13 cellular contexts compared by ENCODE assay signal in genomic region chr6:2688416-2689064, GRCh38.
DNase-seq lines count a peak whose midpoint lies in the region; TF ChIP-seq lines count a peak whose summit lies in the region.
"Had no signal": no experiment of that assay in that cellular context is flagged by ENCODE, and none has a peak within 500 bp of the region (broad histone marks: within the 10 kb centered on the region; RNA-seq: fewer than 3 reads in every experiment).

No MANE protein-coding gene starts in this region.

- H3K4me3 Mint-ChIP-seq in Calu3 (ENCODE audit: low read depth, unreplicated experiment) = no peak overlapping the region
- H3K4me3 Mint-ChIP-seq in activated T-helper 2 cell treated with anti-CD3 and anti-CD28 coated beads, Interferon-gamma antibody, Interleukin-2, Interleukin-4, amounts not matched to agents 10 μg/mL and 5 μg/mL and 100 μg/mL, durations not matched to agents 14 hours and 24 hours and 36 hours (ENCODE audit: low read depth) = no peak overlapping the region
- H3K4me3 Mint-ChIP-seq in activated CD4-positive, alpha-beta T cell treated with anti-CD3 and anti-CD28 coated beads, Interleukin-2, amount 10 ng/mL, durations not matched to agents 24 days and 14 days = no peak overlapping the region
- H3K4me3 Mint-ChIP-seq: neural crest cell; T-helper 2 cell treated with Interferon-gamma antibody and Interleukin-4, amounts not matched to agents 5 μg/mL and 100 μg/mL, for 36 hours had no signal

- no peaks in the 10 kb centered on the region for H3K4me1 Mint-ChIP-seq in Calu3 (ENCODE audit: low read depth, unreplicated experiment)
- no peaks in the 10 kb centered on the region for H3K4me1 Mint-ChIP-seq in activated T-helper 2 cell treated with anti-CD3 and anti-CD28 coated beads, Interferon-gamma antibody, Interleukin-2, Interleukin-4, amounts not matched to agents 10 μg/mL and 5 μg/mL and 100 μg/mL, durations not matched to agents 14 hours and 24 hours and 36 hours (ENCODE audit: low read depth)
- no peaks in the 10 kb centered on the region for H3K4me1 Mint-ChIP-seq in activated CD4-positive, alpha-beta T cell treated with anti-CD3 and anti-CD28 coated beads, Interleukin-2, amount 10 ng/mL, durations not matched to agents 24 days and 14 days

- H3K9me3 Mint-ChIP-seq in Calu3 (ENCODE audit: low read depth, unreplicated experiment) = no peaks in the 10 kb centered on the region
- no peaks in the 10 kb centered on the region for H3K9me3 Mint-ChIP-seq in activated T-helper 2 cell treated with anti-CD3 and anti-CD28 coated beads, Interferon-gamma antibody, Interleukin-2, Interleukin-4, amounts not matched to agents 10 μg/mL and 5 μg/mL and 100 μg/mL, durations not matched to agents 14 hours and 24 hours and 36 hours
- no peaks in the 10 kb centered on the region for H3K9me3 Mint-ChIP-seq in activated CD4-positive, alpha-beta T cell treated with anti-CD3 and anti-CD28 coated beads, Interleukin-2, amount 10 ng/mL, durations not matched to agents 24 days and 14 days
- H3K9me3 Mint-ChIP-seq: T-helper 2 cell treated with Interferon-gamma antibody and Interleukin-4, amounts not matched to agents 5 μg/mL and 100 μg/mL, for 36 hours had no signal

- CTCF ChIA-PET in Calu3 (lab: Charles Lee) = no interaction called here

- H3K27me3 Mint-ChIP-seq in Calu3 (ENCODE audit: unreplicated experiment) = no peaks in the 10 kb centered on the region
- H3K27me3 Mint-ChIP-seq in activated T-helper 2 cell treated with anti-CD3 and anti-CD28 coated beads, Interferon-gamma antibody, Interleukin-2, Interleukin-4, amounts not matched to agents 10 μg/mL and 5 μg/mL and 100 μg/mL, durations not matched to agents 14 hours and 24 hours and 36 hours (ENCODE audit: low read depth) = peaks cover 5% of the 10 kb centered on the region
- H3K27me3 Mint-ChIP-seq in activated CD4-positive, alpha-beta T cell treated with anti-CD3 and anti-CD28 coated beads, Interleukin-2, amount 10 ng/mL, durations not matched to agents 24 days and 14 days = peaks cover under 1% of the 10 kb centered on the region

- no peaks in the 10 kb centered on the region for H3K36me3 Mint-ChIP-seq in Calu3 (ENCODE audit: insufficient read depth, unreplicated experiment)
- no peaks in the 10 kb centered on the region for H3K36me3 Mint-ChIP-seq in activated T-helper 2 cell treated with anti-CD3 and anti-CD28 coated beads, Interferon-gamma antibody, Interleukin-2, Interleukin-4, amounts not matched to agents 10 μg/mL and 5 μg/mL and 100 μg/mL, durations not matched to agents 14 hours and 24 hours and 36 hours (ENCODE audit: low read depth)
- H3K36me3 Mint-ChIP-seq in activated CD4-positive, alpha-beta T cell treated with anti-CD3 and anti-CD28 coated beads, Interleukin-2, amount 10 ng/mL, durations not matched to agents 24 days and 14 days (ENCODE audit: low read depth) = no peaks in the 10 kb centered on the region

- DNase-seq in Calu3 (peak; percentile 6), HT1080 (ENCODE audit: low read depth) (peak; percentile 90), amniotic epithelial cell (ENCODE audit: low read depth) (peak; percentile 80), lung microvascular endothelial cell (ENCODE audit: low read depth in 2 of 2) (peak; percentile 5 to 89), activated gamma-delta T cell (lab: John Stamatoyannopoulos, UW) (no peak)
- no peak for DNase-seq in activated T-helper 2 cell treated with anti-CD3 and anti-CD28 coated beads, Interferon-gamma antibody, Interleukin-2, Interleukin-4, amounts not matched to agents 10 μg/mL and 5 μg/mL and 100 μg/mL, durations not matched to agents 14 hours and 24 hours and 36 hours (ENCODE audit: low spot score)
- DNase-seq in activated CD4-positive, alpha-beta T cell treated with anti-CD3 and anti-CD28 coated beads, Interleukin-2, amount 10 ng/mL, durations not matched to agents 24 days and 14 days = no peak
- no peak for DNase-seq in activated naive CD4-positive, alpha-beta T cell (lab: John Stamatoyannopoulos, UW)
- DNase-seq: activated naive CD4-positive, alpha-beta T cell treated with anti-CD3 and anti-CD28 coated beads, Interleukin-2, amount 50 U/mL, for 16 hours; glutamatergic neuron; NCI-H2081 treated with DMSO at 0.1 percent for 48 hours had no signal

- no TSS peak for BruUV-seq in Calu3 (replicated peaks; lab: Mats Ljungman, UMichigan)

- intact Hi-C loops in Calu3 (cut with micrococcal nuclease; ENCODE audit: unreplicated experiment) = no loop called here
- intact Hi-C loops in activated T-helper 2 cell treated with anti-CD3 and anti-CD28 coated beads, Interferon-gamma antibody, Interleukin-2, Interleukin-4, amounts not matched to agents 10 μg/mL and 5 μg/mL and 100 μg/mL, durations not matched to agents 14 hours and 24 hours and 36 hours (cut with micrococcal nuclease) = no loop called here
- intact Hi-C loops in activated CD4-positive, alpha-beta T cell treated with anti-CD3 and anti-CD28 coated beads, Interleukin-2, amount 10 ng/mL, durations not matched to agents 24 days and 14 days (cut with micrococcal nuclease) = no loop called here

- no peak overlapping the region for H3K27ac Mint-ChIP-seq in Calu3 (ENCODE audit: unreplicated experiment)
- H3K27ac Mint-ChIP-seq in activated T-helper 2 cell treated with anti-CD3 and anti-CD28 coated beads, Interferon-gamma antibody, Interleukin-2, Interleukin-4, amounts not matched to agents 10 μg/mL and 5 μg/mL and 100 μg/mL, durations not matched to agents 14 hours and 24 hours and 36 hours = no peak overlapping the region
- H3K27ac Mint-ChIP-seq in activated CD4-positive, alpha-beta T cell treated with anti-CD3 and anti-CD28 coated beads, Interleukin-2, amount 10 ng/mL, durations not matched to agents 24 days and 14 days = no peak overlapping the region
- H3K27ac Mint-ChIP-seq: T-helper 2 cell treated with Interferon-gamma antibody and Interleukin-4, amounts not matched to agents 5 μg/mL and 100 μg/mL, for 36 hours had no signal

- no peak for TF ChIP-seq CTCF in Calu3 (IDR thresholded peaks at IDR 0.05; ENCODE audit: unreplicated experiment)

Comparison
In these comparisons a context has a peak if more than half of its experiments do, and no peak if none do; other contexts are left out.
1. DNase-seq: peak in Calu3 (single experiment), HT1080 (single experiment), amniotic epithelial cell (single experiment) and lung microvascular endothelial cell (2 of 2); none in activated T-helper 2 cell treated with anti-CD3 and anti-CD28 coated beads, Interferon-gamma antibody, Interleukin-2, Interleukin-4, amounts not matched to agents 10 μg/mL and 5 μg/mL and 100 μg/mL, durations not matched to agents 14 hours and 24 hours and 36 hours (single experiment), activated gamma-delta T cell (single experiment), activated CD4-positive, alpha-beta T cell treated with anti-CD3 and anti-CD28 coated beads, Interleukin-2, amount 10 ng/mL, durations not matched to agents 24 days and 14 days (single experiment) and activated naive CD4-positive, alpha-beta T cell (0 of 4).